In genomic region chr7:36473454-36474282, GRCh38 we compare ENCODE assay signal across 9 cellular contexts.
DNase-seq lines count a peak whose midpoint lies in the region; ATAC-seq, FAIRE-seq and TF ChIP-seq lines count a peak whose summit lies in the region.
"Had no signal": no experiment of that assay in that cellular context is flagged by ENCODE, and none has a peak within 500 bp of the region (broad histone marks: within the 10 kb centered on the region; RNA-seq: fewer than 3 reads in every experiment).

No MANE protein-coding gene starts in this region.

- FAIRE-seq in bronchial epithelial cell (lab: Jason Lieb, UNC) = peak; percentile 68

- no CpG with 5 or more reads among the region's 12 CpGs for WGBS in mesendoderm (ENCODE audit: extremely low coverage, insufficient coverage, low lambda C conversion rate)

- no peak overlapping the region for H4K8ac ChIP-seq in mesendoderm (ENCODE audit: low read depth, low read length)

- no peak overlapping the region for H3K27ac Mint-ChIP-seq in GM23338
- H3K27ac Mint-ChIP-seq: naive B cell had no signal

- no peaks in the 10 kb centered on the region for H3K4me1 Mint-ChIP-seq in GM23338
- H3K4me1 Mint-ChIP-seq: naive B cell had no signal

- H3K4me1 ChIP-seq in GM23338 (ENCODE audit: insufficient read depth) = no peaks in the 10 kb centered on the region
- no peaks in the 10 kb centered on the region for H3K4me1 ChIP-seq in OCI-LY1 (ENCODE audit: insufficient read depth, low read length, severe bottlenecking)
- no peaks in the 10 kb centered on the region for H3K4me1 ChIP-seq in mesendoderm (ENCODE audit: control insufficient read depth, low read depth, low read length)
- peaks cover 0 to 15% (median 3%) of the 10 kb centered on the region in 4 donors for H3K4me1 ChIP-seq in tibial artery

- H3K36me3 ChIP-seq in GM23338 (ENCODE audit: insufficient read depth) (no peaks in the 10 kb centered on the region), OCI-LY1 (ENCODE audit: insufficient read depth, low read length) (no peaks in the 10 kb centered on the region), bronchial epithelial cell (ENCODE audit: control insufficient read depth, insufficient read depth, low read length) (no peaks in the 10 kb centered on the region), mesendoderm (ENCODE audit: control insufficient read depth, insufficient read depth, low read length) (no peaks in the 10 kb centered on the region), tibial artery (no peaks in the 10 kb centered on the region)

- no peaks in the 10 kb centered on the region for H4K20me1 ChIP-seq in GM23338 (replicated peaks; ENCODE audit: insufficient read depth)
- H4K20me1 ChIP-seq in OCI-LY1 (ENCODE audit: insufficient read depth, low read length) = no peaks in the 10 kb centered on the region

- H3K4me2 ChIP-seq in GM23338 = no peak overlapping the region
- no peak overlapping the region for H3K4me2 ChIP-seq in OCI-LY1 (ENCODE audit: low read length)
- H3K4me2 ChIP-seq in mesendoderm (ENCODE audit: low read length) = no peak overlapping the region

- peak overlapping the region; percentile 34 for H3K56ac ChIP-seq in mesendoderm (ENCODE audit: low read length)

- no peaks in the 10 kb centered on the region for H3K36me3 Mint-ChIP-seq in GM23338 (ENCODE audit: low read depth)
- H3K36me3 Mint-ChIP-seq: naive B cell had no signal

- intact Hi-C loops in tibial artery (cut with DNase I; ENCODE audit: low total_unique reads) = no loop called here

- no peak overlapping the region for H2BK120ac ChIP-seq in mesendoderm (ENCODE audit: low read depth, low read length)

- peaks cover 7% of the 10 kb centered on the region for H3K27me3 Mint-ChIP-seq in GM23338 (ENCODE audit: insufficient read depth, low read depth, poor library complexity)
- H3K27me3 Mint-ChIP-seq: naive B cell had no signal

- H2BK15ac ChIP-seq in mesendoderm (replicated peaks; ENCODE audit: low read depth) = no peak overlapping the region

- 0 out of 2 replicates have a peak overlapping the region, but pooled peaks have one; percentile 52 for H2AFZ ChIP-seq in GM23338
- H2AFZ ChIP-seq in OCI-LY1 (ENCODE audit: low read length) = no peak overlapping the region

- no peak overlapping the region for H3K27ac ChIP-seq in GM23338 (ENCODE audit: low read depth)
- H3K27ac ChIP-seq in OCI-LY1 (ENCODE audit: low read depth, low read length, poor library complexity, severe bottlenecking) = no peak overlapping the region
- no peak overlapping the region for H3K27ac ChIP-seq in mesendoderm (ENCODE audit: low read depth, low read length)
- H3K27ac ChIP-seq in tibial artery = no peak overlapping the region

- TF ChIP-seq CTCF in GM23338 (conservative IDR thresholded peaks at IDR 0.05; ENCODE audit: low read depth in 2 of 2) = peak; percentile 75 to 84
- peak; percentile 84 for TF ChIP-seq CTCF in OCI-LY1 (IDR thresholded peaks at IDR 0.05; ENCODE audit: low read length)
- peak; percentile 53 for TF ChIP-seq CTCF in bronchial epithelial cell (IDR thresholded peaks at IDR 0.05; ENCODE audit: insufficient read depth, low read length, severe bottlenecking)
- TF ChIP-seq CTCF in tibial artery (IDR thresholded peaks at IDR 0.05) = no peak

- no peak overlapping the region for H3K4me3 ChIP-seq in GM23338
- no peak overlapping the region for H3K4me3 ChIP-seq in OCI-LY1 (ENCODE audit: low read depth, low read length, poor library complexity, severe bottlenecking)
- H3K4me3 ChIP-seq in bronchial epithelial cell (ENCODE audit: low read depth, low read length) = no peak overlapping the region
- no peak overlapping the region for H3K4me3 ChIP-seq in mesendoderm (ENCODE audit: low read length)
- no peak overlapping the region for H3K4me3 ChIP-seq in tibial artery

- H2AK5ac ChIP-seq in mesendoderm (ENCODE audit: low read length) = no peak overlapping the region

- DNase-seq in COLO829 (ENCODE audit: low spot score) (peak; percentile 43), GM23338 (ENCODE audit: low spot score) (peak; percentile 80), bronchial epithelial cell (ENCODE audit: low read depth) (peak; percentile 79), mesendoderm (peak; percentile 57), tibial artery (no peak)
- DNase-seq: naive B cell had no signal

- H3K79me2 ChIP-seq in GM23338 (replicated peaks; ENCODE audit: insufficient read depth) (no peaks in the 10 kb centered on the region), OCI-LY1 (ENCODE audit: insufficient read depth, low read length) (no peaks in the 10 kb centered on the region), mesendoderm (ENCODE audit: control insufficient read depth, insufficient read depth, low read length) (no peaks in the 10 kb centered on the region)

- H2BK5ac ChIP-seq in mesendoderm (ENCODE audit: low read length) = no peak overlapping the region

- no peak overlapping the region for H3K18ac ChIP-seq in mesendoderm (ENCODE audit: low read length)

- peaks cover 4% of the 10 kb centered on the region; the same call in 1 of the 2 replicates for H3K9me2 ChIP-seq in GM23338 (ENCODE audit: insufficient read depth)
- no peaks in the 10 kb centered on the region for H3K9me2 ChIP-seq in OCI-LY1 (ENCODE audit: low read depth, low read length)

- H3K9me3 ChIP-seq in OCI-LY1 (ENCODE audit: low read length) (no peaks in the 10 kb centered on the region), tibial artery (no peaks in the 10 kb centered on the region)

- H3K23ac ChIP-seq in mesendoderm (ENCODE audit: low read length) = no peak overlapping the region

- no peak overlapping the region for H3K9ac ChIP-seq in OCI-LY1 (ENCODE audit: low read length)
- no peak overlapping the region for H3K9ac ChIP-seq in mesendoderm (ENCODE audit: low read length)

- H3K79me1 ChIP-seq in mesendoderm (ENCODE audit: low read length) = no peaks in the 10 kb centered on the region

- peak; percentile 94 for ATAC-seq in GM23338
- no peak for ATAC-seq in GM21723 (IDR thresholded peaks at IDR 0.05; ENCODE audit: unreplicated experiment)
- no peak for ATAC-seq in HG03342 (IDR thresholded peaks at IDR 0.05; ENCODE audit: unreplicated experiment)

- H3K27me3 ChIP-seq in GM23338 (ENCODE audit: insufficient read depth) (no peaks in the 10 kb centered on the region), OCI-LY1 (ENCODE audit: insufficient read depth, low read length) (0 out of 2 replicates have a peak, but pooled peaks cover 8% of the 10 kb centered on the region), bronchial epithelial cell (ENCODE audit: control insufficient read depth, insufficient read depth, low read length) (no peaks in the 10 kb centered on the region), mesendoderm (ENCODE audit: insufficient read depth, low read length, poor library complexity) (no peaks in the 10 kb centered on the region), tibial artery (no peaks in the 10 kb centered on the region)

- H3K9me3 Mint-ChIP-seq in GM23338 = no peaks in the 10 kb centered on the region

- H3K4me3 Mint-ChIP-seq in GM23338 = no peak overlapping the region
- H3K4me3 Mint-ChIP-seq: naive B cell had no signal

- H4K5ac ChIP-seq in mesendoderm (ENCODE audit: low read length) = no peak overlapping the region

- no peak overlapping the region for H3K4ac ChIP-seq in mesendoderm (ENCODE audit: low read depth, low read length)

- H3F3A ChIP-seq in GM23338 (replicated peaks; ENCODE audit: low read depth) = no peaks in the 10 kb centered on the region
- no peaks in the 10 kb centered on the region for H3F3A ChIP-seq in OCI-LY1 (ENCODE audit: insufficient read depth, low read length)

TF ChIP-seq in GM23338, 12 proteins besides CTCF, POLR2A, EP300 and RAD21 (continues in another document):
- TF ChIP-seq POLR2AphosphoS5 (IDR thresholded peaks at IDR 0.05; ENCODE audit: low read depth) = no peak

Comparison
In these comparisons a context has a peak if more than half of its experiments do, and no peak if none do; other contexts are left out.
1. DNase-seq: peak in COLO829 (single experiment), GM23338 (single experiment), bronchial epithelial cell (single experiment) and mesendoderm (single experiment); none in tibial artery (0 of 2).
2. CTCF ChIP-seq: peak in GM23338 (2 of 2), OCI-LY1 (single experiment) and bronchial epithelial cell (single experiment); none in tibial artery (0 of 2).